8 cellular contexts compared by ENCODE assay signal in the genomic region with DNA sequence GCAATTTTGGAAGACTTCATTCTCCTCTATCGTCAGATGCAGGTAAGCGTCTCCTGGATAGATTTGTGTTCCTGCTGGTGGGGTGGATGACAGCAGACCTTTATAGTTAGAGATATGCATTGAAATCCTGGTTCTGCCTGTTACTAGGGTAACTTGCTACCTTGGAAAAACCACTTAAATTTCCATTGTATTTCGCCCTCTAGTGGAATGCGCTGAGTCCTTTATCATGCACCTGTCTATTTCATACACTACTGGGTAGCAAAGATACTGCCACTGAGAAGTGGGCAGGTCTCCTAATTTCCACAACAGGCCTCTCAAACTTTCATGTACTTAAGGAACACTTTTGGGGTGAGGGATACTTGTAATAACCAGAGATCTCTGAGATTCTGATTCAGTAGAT.
DNase-seq lines count a peak whose midpoint lies in the region; ATAC-seq, FAIRE-seq and TF ChIP-seq lines count a peak whose summit lies in the region.

No MANE protein-coding gene starts in this region.

- peak; percentile 80 for FAIRE-seq in H54 (lab: Jason Lieb, UNC)

- POLR2A ChIA-PET in AG04450 (lab: Yijun Ruan, JAX): no interaction called here

- no peak for TF ChIP-seq POLR2A in H54 (IDR thresholded peaks at IDR 0.05; ENCODE audit: low read depth, low read length)

- H2AFZ ChIP-seq in SU-DHL-6 (ENCODE audit: low read depth, low read length, severe bottlenecking) (no peak overlapping the region), hepatocyte (no peak overlapping the region)

- H3K27ac ChIP-seq in AG04450 (ENCODE audit: low read depth, low read length) (no peak overlapping the region), SU-DHL-6 (ENCODE audit: low read depth, low read length) (no peak overlapping the region), hepatocyte (no peak overlapping the region), right cardiac atrium (ENCODE audit: low read length) (no peak overlapping the region)

- H3K9ac ChIP-seq in SU-DHL-6 (ENCODE audit: low read length): no peak overlapping the region

- H3K4me2 ChIP-seq in SU-DHL-6 (ENCODE audit: low read depth, low read length, poor library complexity, severe bottlenecking) (no peak overlapping the region), hepatocyte (no peak overlapping the region)

- 66% methylated on average over 4 of the region's 4 CpGs for WGBS in hepatocyte (ENCODE audit: low lambda C conversion rate, missing lambda C conversion rate)
- WGBS in right cardiac atrium: 75% methylated on average over 4 of the region's 4 CpGs

- no peaks in the 10 kb centered on the region for H3K79me2 ChIP-seq in SU-DHL-6 (ENCODE audit: insufficient read depth, low read length)
- H3K79me2 ChIP-seq in hepatocyte: no peaks in the 10 kb centered on the region

- peak; percentile 51 for TF ChIP-seq CTCF in AG04450 (IDR thresholded peaks at IDR 0.05; ENCODE audit: low read depth, low read length)
- TF ChIP-seq CTCF in SU-DHL-6 (IDR thresholded peaks at IDR 0.05; ENCODE audit: insufficient read depth, low read length, poor library complexity, severe bottlenecking): peak; percentile 41
- peak; percentile 39 for TF ChIP-seq CTCF in hepatocyte (IDR thresholded peaks at IDR 0.05; ENCODE audit: poor library complexity)

- H3K27me3 ChIP-seq in AG04450 (ENCODE audit: control insufficient read depth, insufficient read depth, low read length) (no peaks in the 10 kb centered on the region), SU-DHL-6 (ENCODE audit: low read length) (no peaks in the 10 kb centered on the region), hepatocyte (no peaks in the 10 kb centered on the region), right cardiac atrium (ENCODE audit: control insufficient read depth, insufficient read depth) (no peaks in the 10 kb centered on the region)

- H3K9me2 ChIP-seq in SU-DHL-6 (replicated peaks; ENCODE audit: insufficient read depth, low read length): no peaks in the 10 kb centered on the region
- H3K9me2 ChIP-seq in hepatocyte (replicated peaks; ENCODE audit: insufficient read depth): no peaks in the 10 kb centered on the region

- no peaks in the 10 kb centered on the region for H3F3A ChIP-seq in SU-DHL-6 (ENCODE audit: insufficient read depth)

- no peak for DNase-seq in AG04450 (ENCODE audit: low read depth, low spot score)
- peak; percentile 7 for DNase-seq in H54 (ENCODE audit: insufficient read length, low spot score)
- DNase-seq in hepatocyte (ENCODE audit: low spot score): peak; percentile 30
- no peak for DNase-seq in right cardiac atrium
- no peak for DNase-seq in NCI-H2081 (lab: John Stamatoyannopoulos, UW)

- H3K4me1 ChIP-seq in hepatocyte (ENCODE audit: insufficient read depth): no peaks in the 10 kb centered on the region
- H3K4me1 ChIP-seq in right cardiac atrium (ENCODE audit: control insufficient read depth, insufficient read depth, low read length): no peaks in the 10 kb centered on the region

- intact Hi-C loops in right cardiac atrium (cut with DNase I): no loop called here

- CTCF ChIA-PET in AG04450 (lab: Charles Lee): interaction anchor here (1.4 kb wide), 1 partner anchor 16 kb away, joined by 4 read pairs; no protein-coding TSS in a partner anchor

- H3K9me3 ChIP-seq in AG04450 (ENCODE audit: control insufficient read depth, insufficient read depth, low read length) (no peaks in the 10 kb centered on the region), SU-DHL-6 (ENCODE audit: insufficient read depth, low read length) (no peaks in the 10 kb centered on the region), hepatocyte (ENCODE audit: low read depth) (no peaks in the 10 kb centered on the region), right cardiac atrium (ENCODE audit: control insufficient read depth, low read length) (no peaks in the 10 kb centered on the region)

- H3K4me3 ChIP-seq in AG04450 (ENCODE audit: low read depth, low read length) (no peak overlapping the region), SU-DHL-6 (ENCODE audit: insufficient read depth, low read length, poor library complexity, severe bottlenecking) (no peak overlapping the region), hepatocyte (no peak overlapping the region), right cardiac atrium (ENCODE audit: low read length) (no peak overlapping the region)

- H4K20me1 ChIP-seq in SU-DHL-6 (ENCODE audit: low read depth, low read length) (no peaks in the 10 kb centered on the region), hepatocyte (ENCODE audit: insufficient read depth, poor library complexity, severe bottlenecking) (no peaks in the 10 kb centered on the region)

- ATAC-seq in GM19452 (IDR thresholded peaks at IDR 0.05; ENCODE audit: unreplicated experiment): no peak
- ATAC-seq in HG02588 (IDR thresholded peaks at IDR 0.05; ENCODE audit: unreplicated experiment): no peak
- no peak for ATAC-seq in right cardiac atrium

- H3K36me3 ChIP-seq in SU-DHL-6 (ENCODE audit: low read length) (no peaks in the 10 kb centered on the region), hepatocyte (replicated peaks; ENCODE audit: insufficient read depth, low read depth) (no peaks in the 10 kb centered on the region)

Comparison
In these comparisons a context has a peak if more than half of its experiments do, and no peak if none do; other contexts are left out.
1. DNase-seq: peak in H54 (single experiment) and hepatocyte (single experiment); none in AG04450 (single experiment), right cardiac atrium (0 of 3) and NCI-H2081 (0 of 2).
2. Peak in every context shown above with its lines, with median percentiles within 50 percentile points of each other: CTCF ChIP-seq.